16 cellular contexts compared by ENCODE assay signal in genomic region chr10:21166557-21167287, GRCh38.
DNase-seq lines count a peak whose midpoint lies in the region; ATAC-seq and TF ChIP-seq lines count a peak whose summit lies in the region.
"Had no signal": no experiment of that assay in that cellular context is flagged by ENCODE, and none has a peak within 500 bp of the region (broad histone marks: within the 10 kb centered on the region; RNA-seq: fewer than 3 reads in every experiment).

No MANE protein-coding gene starts in this region.

- H3K36me3 ChIP-seq in kidney epithelial cell (ENCODE audit: control insufficient read depth, insufficient read depth, low read length), result no peaks in the 10 kb centered on the region
- no peaks in the 10 kb centered on the region for H3K36me3 ChIP-seq in prostate gland
- H3K36me3 ChIP-seq: BLaER1 treated with 17β-estradiol and CSF1 and Interleukin-3, amounts not matched to agents 10 nM and 100 nM; tibial artery had no signal

- no peaks in the 10 kb centered on the region for H3K4me1 ChIP-seq in prostate gland (replicated peaks)
- H3K4me1 ChIP-seq: BLaER1 treated with 17β-estradiol and CSF1 and Interleukin-3, amounts not matched to agents 10 nM and 100 nM; parathyroid adenoma; tibial artery had no signal

- no peak for TF ChIP-seq POLR2A in prostate gland (IDR thresholded peaks at IDR 0.05)

- TF ChIP-seq CTCF in kidney epithelial cell (IDR thresholded peaks at IDR 0.05; ENCODE audit: insufficient read depth, low read length, poor library complexity, severe bottlenecking) (no peak), prostate gland (IDR thresholded peaks at IDR 0.05) (no peak)

- intact Hi-C loops in prostate gland (cut with DNase I), result no loop called here

- H3K27me3 ChIP-seq in kidney epithelial cell (ENCODE audit: control insufficient read depth, insufficient read depth, low read length) (no peaks in the 10 kb centered on the region), prostate gland (replicated peaks; ENCODE audit: insufficient read depth) (no peaks in the 10 kb centered on the region)

- ATAC-seq in GM19455 (IDR thresholded peaks at IDR 0.05; ENCODE audit: unreplicated experiment), result no peak

- H3K4me3 ChIP-seq in kidney epithelial cell (ENCODE audit: low read depth, low read length), result peak overlapping the region; percentile 10
- H3K4me3 ChIP-seq in prostate gland, result peak overlapping the region in 1 of 2 donors; percentile 10
- H3K4me3 ChIP-seq: BLaER1 treated with 17β-estradiol and CSF1 and Interleukin-3, amounts not matched to agents 10 nM and 100 nM; PC-9; tibial artery had no signal

- DNase-seq in HEK293T (ENCODE audit: extremely low spot score), result peak; percentile 40
- peak; percentile 17 to 46 for DNase-seq in SHP77 (lab: John Stamatoyannopoulos, UW)
- no peak for DNase-seq in kidney epithelial cell (ENCODE audit: low read depth)
- peak; percentile 59 for DNase-seq in prostate gland (ENCODE audit: low spot score)
- DNase-seq in SK-N-DZ (ENCODE audit: low spot score), result no peak
- no peak for DNase-seq in cerebellar nuclear complex (lab: John Stamatoyannopoulos, UW)
- DNase-seq in NCI-H2107 treated with DMSO at 0.1 percent for 48 hours (lab: John Stamatoyannopoulos, UW; ENCODE audit: unreplicated experiment), result no peak
- DNase-seq: activated CD8-positive, alpha-beta memory T cell treated with anti-CD3 and anti-CD28 coated beads for 24 hours; midbrain; NCI-H2171 treated with DMSO at 0.1 percent for 48 hours; PC-9; stimulated activated CD4-positive, alpha-beta T cell treated with anti-CD3 and anti-CD28 coated beads, Interleukin-15, amount 100 ng/mL, for 24 hours; tibial artery had no signal

- peak overlapping the region; percentile 55 to 79 for H3K27ac ChIP-seq in prostate gland
- H3K27ac ChIP-seq: BLaER1 treated with 17β-estradiol and CSF1 and Interleukin-3, amounts not matched to agents 10 nM and 100 nM; parathyroid adenoma; PC-9; tibial artery had no signal

- POLR2A ChIA-PET in HEK293T (lab: Yijun Ruan, JAX), result no interaction called here

- no peaks in the 10 kb centered on the region for H3K9me3 ChIP-seq in prostate gland
- H3K9me3 ChIP-seq: tibial artery had no signal

- CTCF ChIA-PET in HEK293T (lab: Yijun Ruan, JAX), result no interaction called here

- 57% methylated on average over 16 of the region's 16 CpGs for WGBS in prostate gland

TF ChIP-seq in HEK293T, 16 proteins besides CTCF, POLR2A, EP300 and RAD21:
- TF ChIP-seq SP1 (IDR thresholded peaks at IDR 0.05) (no peak), TARDBP (IDR thresholded peaks at IDR 0.05) (no peak), FOXK2 (IDR thresholded peaks at IDR 0.05) (no peak), CTBP1 (IDR thresholded peaks at IDR 0.05; ENCODE audit: borderline replicate concordance) (no peak), ARNT (IDR thresholded peaks at IDR 0.05) (no peak), PKNOX1 (IDR thresholded peaks at IDR 0.05) (no peak), FOXA1 (IDR thresholded peaks at IDR 0.05) (no peak)

Comparison
In these comparisons a context has a peak if more than half of its experiments do, and no peak if none do; other contexts are left out.
1. DNase-seq: peak in HEK293T (single experiment), SHP77 (2 of 2) and prostate gland (single experiment); none in kidney epithelial cell (single experiment), SK-N-DZ (single experiment), cerebellar nuclear complex (0 of 2) and NCI-H2107 treated with DMSO at 0.1 percent for 48 hours (single experiment).